1 cellular context compared by ENCODE assay signal in the genomic region with DNA sequence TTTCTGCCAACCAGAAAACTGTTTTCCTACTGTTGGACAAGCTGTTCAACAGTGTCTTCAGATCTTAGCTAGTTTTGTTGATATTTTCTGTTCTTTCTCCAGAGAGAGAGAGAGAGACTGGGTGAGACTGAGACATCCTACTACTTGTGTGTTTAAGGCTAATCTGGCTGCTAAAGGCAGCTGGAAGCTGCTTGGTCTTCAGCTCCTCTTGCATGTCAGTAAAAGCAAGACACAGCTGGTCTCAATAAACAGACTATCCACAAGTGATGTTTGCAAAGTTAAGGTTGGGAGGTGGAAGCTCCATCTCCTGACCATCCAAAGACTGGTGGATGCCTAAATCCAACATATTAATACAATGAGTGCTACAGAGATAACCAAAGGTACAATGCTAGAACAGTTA.
TF ChIP-seq lines count a peak whose summit lies in the region.

No MANE protein-coding gene starts in this region.

TF ChIP-seq in IMR-90, 13 proteins besides CTCF, POLR2A, EP300 and RAD21 (continued from another document):
- TF ChIP-seq ELK1 (IDR thresholded peaks at IDR 0.05; ENCODE audit: borderline replicate concordance, low read depth, low read length) (no peak), RCOR1 (IDR thresholded peaks at IDR 0.05; ENCODE audit: insufficient replicate concordance, low read length) (no peak), SMC3 (IDR thresholded peaks at IDR 0.05; ENCODE audit: low read depth, low read length) (no peak), NFE2L2 (IDR thresholded peaks at IDR 0.05; ENCODE audit: low read depth, low read length) (no peak), RFX5 (IDR thresholded peaks at IDR 0.05; ENCODE audit: low read depth, low read length) (no peak), MAZ (IDR thresholded peaks at IDR 0.05; ENCODE audit: borderline replicate concordance, low read depth, low read length) (no peak)
- TF ChIP-seq, protein P1, sequence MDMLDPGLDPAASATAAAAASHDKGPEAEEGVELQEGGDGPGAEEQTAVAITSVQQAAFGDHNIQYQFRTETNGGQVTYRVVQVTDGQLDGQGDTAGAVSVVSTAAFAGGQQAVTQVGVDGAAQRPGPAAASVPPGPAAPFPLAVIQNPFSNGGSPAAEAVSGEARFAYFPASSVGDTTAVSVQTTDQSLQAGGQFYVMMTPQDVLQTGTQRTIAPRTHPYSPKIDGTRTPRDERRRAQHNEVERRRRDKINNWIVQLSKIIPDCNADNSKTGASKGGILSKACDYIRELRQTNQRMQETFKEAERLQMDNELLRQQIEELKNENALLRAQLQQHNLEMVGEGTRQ (IDR thresholded peaks at IDR 0.05; ENCODE audit: low read depth, low read length): no peak
